ENCODE assay signal across 8 cellular contexts in genomic region chr16:3282747-3283524, GRCh38. TPM values are rescaled to one million over a fixed set of nuclear protein-coding genes. Genes with fewer than 3 reads are reported as not detected.
DNase-seq lines count a peak whose midpoint lies in the region; ATAC-seq, FAIRE-seq and TF ChIP-seq lines count a peak whose summit lies in the region.

ZNF263 (plus strand) TSS chr16:3283491; CDS start chr16:3283819, 328 bp downstream.

- H3F3A ChIP-seq in Loucy (ENCODE audit: low read depth) = no peaks in the 10 kb centered on the region

- H3K9me2 ChIP-seq in Loucy (replicated peaks; ENCODE audit: low read depth, low read length) = no peaks in the 10 kb centered on the region

- ATAC-seq in natural killer cell treated with Interleukin-12 subunit alpha and Interleukin-12 subunit beta and Interleukin-15 and Interleukin-18, amount 100 ng/mL, for 72 hours = peak; percentile 93 to 94
- ATAC-seq in stimulated activated naive CD8-positive, alpha-beta T cell treated with anti-CD3 and anti-CD28 coated beads, Interleukin-15, Interleukin-2, amounts not matched to agents 100 U/mL and 50 U/mL, for 24 hours = peak; percentile 92

- H3K4me1 ChIP-seq in Loucy (ENCODE audit: insufficient read depth, low read length, poor library complexity, severe bottlenecking) = no peaks in the 10 kb centered on the region

- peaks cover 15% of the 10 kb centered on the region for H4K20me1 ChIP-seq in Loucy (ENCODE audit: insufficient read depth, low read length, poor library complexity, severe bottlenecking)

- peak within 1 kb of the TSS; percentile 88 for H3K4me2 ChIP-seq in Loucy (ENCODE audit: low read depth, low read length, poor library complexity, severe bottlenecking)

- H3K4me1 Mint-ChIP-seq in natural killer cell treated with Interleukin-12 subunit alpha and Interleukin-12 subunit beta and Interleukin-15 and Interleukin-18, amount 100 ng/mL, for 72 hours (ENCODE audit: low read depth in 2 of 2) = peaks cover 25 to 28% of the 10 kb centered on the region in 2 donors

- H3K9me3 Mint-ChIP-seq in natural killer cell treated with Interleukin-12 subunit alpha and Interleukin-12 subunit beta and Interleukin-15 and Interleukin-18, amount 100 ng/mL, for 72 hours = no peaks in the 10 kb centered on the region

- DNase-seq in EH (ENCODE audit: low read depth) = peak; percentile 98
- peak; percentile 95 for DNase-seq in H54 (ENCODE audit: insufficient read length, low spot score)
- peak; percentile 86 for DNase-seq in activated T-helper 9 cell treated with anti-CD3 and anti-CD28 coated beads, Interleukin-2, amount 50 U/mL, for 16 hours (ENCODE audit: low read depth)
- DNase-seq in fibroblast of pulmonary artery (ENCODE audit: low read depth) = peak; percentile 99
- peak; percentile 97 for DNase-seq in natural killer cell treated with Interleukin-12 subunit alpha and Interleukin-12 subunit beta and Interleukin-15 and Interleukin-18, amount 100 ng/mL, for 72 hours (ENCODE audit: low spot score)
- DNase-seq in stimulated activated naive CD8-positive, alpha-beta T cell treated with anti-CD3 and anti-CD28 coated beads, Interleukin-15, Interleukin-2, amounts not matched to agents 100 U/mL and 50 U/mL, for 24 hours = peak; percentile 91

- H3K9me3 ChIP-seq in Loucy (ENCODE audit: insufficient read depth, low read depth, low read length) = no peaks in the 10 kb centered on the region

- no peaks in the 10 kb centered on the region for H3K27me3 Mint-ChIP-seq in natural killer cell treated with Interleukin-12 subunit alpha and Interleukin-12 subunit beta and Interleukin-15 and Interleukin-18, amount 100 ng/mL, for 72 hours

- no peak for TF ChIP-seq CTCF in Loucy (conservative IDR thresholded peaks at IDR 0.05; ENCODE audit: low read length)
- no peak for TF ChIP-seq CTCF in fibroblast of pulmonary artery (IDR thresholded peaks at IDR 0.05; ENCODE audit: low read length, missing control alignments)

- no peaks in the 10 kb centered on the region for H3K36me3 ChIP-seq in Loucy (ENCODE audit: insufficient read depth, low read length)

- H2AFZ ChIP-seq in Loucy (ENCODE audit: low read length) = peak within 1 kb of the TSS; percentile 83

- peak within 1 kb of the TSS; percentile 92 for H3K9ac ChIP-seq in Loucy (ENCODE audit: low read depth, low read length, poor library complexity, severe bottlenecking)

- H3K79me2 ChIP-seq in Loucy (ENCODE audit: insufficient read depth, low read length) = peaks cover 42% of the 10 kb centered on the region

- peak within 1 kb of the TSS; percentile 89 for H3K4me3 ChIP-seq in Loucy (ENCODE audit: low read length, poor library complexity, severe bottlenecking)
- peak within 1 kb of the TSS; percentile 82 for H3K4me3 ChIP-seq in fibroblast of pulmonary artery (replicated peaks; ENCODE audit: low read depth, low read length)

- H3K36me3 Mint-ChIP-seq in natural killer cell treated with Interleukin-12 subunit alpha and Interleukin-12 subunit beta and Interleukin-15 and Interleukin-18, amount 100 ng/mL, for 72 hours = peaks cover 19% of the 10 kb centered on the region

- peak within 1 kb of the TSS; percentile 95 for H3K4me3 Mint-ChIP-seq in natural killer cell treated with Interleukin-12 subunit alpha and Interleukin-12 subunit beta and Interleukin-15 and Interleukin-18, amount 100 ng/mL, for 72 hours

- H3K27me3 ChIP-seq in Loucy (ENCODE audit: insufficient read depth, low read length, poor library complexity, severe bottlenecking) = no peaks in the 10 kb centered on the region

- peak within 1 kb of the TSS; percentile 91 to 95 for H3K27ac Mint-ChIP-seq in natural killer cell treated with Interleukin-12 subunit alpha and Interleukin-12 subunit beta and Interleukin-15 and Interleukin-18, amount 100 ng/mL, for 72 hours

- TF ChIP-seq POLR2A in H54 (IDR thresholded peaks at IDR 0.05; ENCODE audit: low read depth, low read length) (peak; percentile 52), Raji (IDR thresholded peaks at IDR 0.05; ENCODE audit: insufficient read depth, low read depth, low read length) (peak; percentile 81)

- peak; percentile 60 for FAIRE-seq in H54 (lab: Jason Lieb, UNC)

RNA-seq across cellular contexts. Expression of gene ZNF263, which starts in this region (rescaled TPM):
- 10 to 100 TPM; 23.2 to 24.5 TPM for total RNA-seq in natural killer cell treated with Interleukin-12 subunit alpha and Interleukin-12 subunit beta and Interleukin-15 and Interleukin-18, amount 100 ng/mL, for 72 hours

Comparison
In these comparisons a context has a peak if more than half of its experiments do, and no peak if none do; other contexts are left out.
1. Peak in every context shown above with its lines: DNase-seq, ATAC-seq and H3K4me3 ChIP-seq.